33 cellular contexts compared by ENCODE assay signal in the genomic region with DNA sequence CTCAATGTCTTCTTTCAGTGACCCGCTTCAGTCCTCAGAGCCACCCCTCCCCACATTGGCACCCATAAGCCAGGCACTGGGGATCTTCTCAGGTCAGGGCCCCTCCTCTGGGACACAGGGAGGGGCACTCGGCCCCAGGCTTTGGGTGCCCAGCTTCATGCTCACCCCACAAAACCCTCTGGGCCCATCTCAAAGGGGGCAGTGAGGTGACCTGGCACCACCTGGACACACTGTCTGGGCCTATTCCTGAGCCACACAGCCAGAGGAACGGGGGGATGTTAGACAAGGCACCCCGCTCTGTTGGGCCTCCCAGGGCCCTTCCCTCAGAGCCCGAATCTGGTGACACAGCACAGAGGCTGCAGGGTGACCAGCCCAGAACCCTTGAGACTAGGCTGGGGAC. TPM values are rescaled to one million over a fixed set of nuclear protein-coding genes. Genes with fewer than 3 reads are reported as not detected.
A peak's percentile ranks its signal among the peaks of the same experiment; 100 is the strongest.
DNase-seq lines count a peak whose midpoint lies in the region; ATAC-seq, FAIRE-seq and TF ChIP-seq lines count a peak whose summit lies in the region.
"Had no signal": no experiment of that assay in that cellular context is flagged by ENCODE, and none has a peak within 500 bp of the region (broad histone marks: within the 10 kb centered on the region; RNA-seq: fewer than 3 reads in every experiment).

No MANE protein-coding gene starts in this region.

- intact Hi-C loops in left ventricle myocardium superior (cut with micrococcal nuclease) (no loop called here), Right ventricle myocardium superior (cut with DNase I) (no loop called here), GM12878 (cut with micrococcal nuclease; ENCODE audit: unreplicated experiment) (no loop called here), vagina (cut with DNase I) (no loop called here)

- H3K4me2 ChIP-seq in GM12878 (ENCODE audit: control insufficient read depth, insufficient read depth) (no peak overlapping the region), osteoblast (ENCODE audit: insufficient read depth, low read length) (no peak overlapping the region)
- H3K4me2 ChIP-seq: BLaER1 treated with 17β-estradiol and CSF1 and Interleukin-3, amounts not matched to agents 10 nM and 100 nM; neural progenitor cell had no signal

- H4K20me1 ChIP-seq in GM12878 (ENCODE audit: control insufficient read depth, insufficient read depth) (no peaks in the 10 kb centered on the region), osteoblast (ENCODE audit: insufficient read depth, low read length) (no peaks in the 10 kb centered on the region)
- H4K20me1 ChIP-seq: BLaER1 treated with 17β-estradiol and CSF1 and Interleukin-3, amounts not matched to agents 10 nM and 100 nM had no signal

- no peak for FAIRE-seq in GM12878 (lab: Jason Lieb, UNC)
- FAIRE-seq: kidney had no signal

- H3K36me3 ChIP-seq in GM12878 (ENCODE audit: control insufficient read depth in 2 of 2, insufficient read depth in 2 of 2, low read length in 1 of 2), result peaks cover 26 to 33% of the 10 kb centered on the region in 2 experiments
- H3K36me3 ChIP-seq in osteoblast (ENCODE audit: insufficient read depth, low read length), result no peaks in the 10 kb centered on the region
- H3K36me3 ChIP-seq in vagina, result no peaks in the 10 kb centered on the region
- H3K36me3 ChIP-seq in effector memory CD4-positive, alpha-beta T cell (ENCODE audit: control insufficient read depth, insufficient read depth, low read length), result no peaks in the 10 kb centered on the region
- H3K36me3 ChIP-seq: BLaER1 treated with 17β-estradiol and CSF1 and Interleukin-3, amounts not matched to agents 10 nM and 100 nM; MG63; neural progenitor cell; Peyer's patch; stomach; tibial artery had no signal

- ATAC-seq in left ventricle myocardium superior (no peak), Right ventricle myocardium superior (ENCODE audit: poor library complexity) (no peak), GM12878 (peak; percentile 6; the same call in 1 of the 3 replicates), GM19455 (IDR thresholded peaks at IDR 0.05; ENCODE audit: unreplicated experiment) (no peak)
- ATAC-seq: activated CD4-positive, CD25-positive, alpha-beta regulatory T cell treated with anti-CD3 and anti-CD28 coated beads, Interleukin-2, amount 50 U/mL, for 24 hours; activated CD8-positive, alpha-beta T cell treated with anti-CD3 and anti-CD28 coated beads for 36 hours; psoas muscle had no signal

- H2AFZ ChIP-seq in GM12878 (ENCODE audit: control insufficient read depth, low read depth, low read length) (no peak overlapping the region), osteoblast (ENCODE audit: low read length) (no peak overlapping the region)
- H2AFZ ChIP-seq: neural progenitor cell had no signal

- H3K4me1 ChIP-seq in GM12878 (ENCODE audit: control insufficient read depth, insufficient read depth, low read length), result no peaks in the 10 kb centered on the region
- no peaks in the 10 kb centered on the region for H3K4me1 ChIP-seq in osteoblast (ENCODE audit: insufficient read depth, low read length)
- no peaks in the 10 kb centered on the region for H3K4me1 ChIP-seq in vagina
- H3K4me1 ChIP-seq in effector memory CD4-positive, alpha-beta T cell (ENCODE audit: control insufficient read depth, insufficient read depth, low read length, poor library complexity, severe bottlenecking), result no peaks in the 10 kb centered on the region
- H3K4me1 ChIP-seq: neural progenitor cell, Peyer's patch, psoas muscle, stomach, tibial artery had no signal

- in situ Hi-C loops in GM12878 (cut with MboI), result no loop called here

- TF ChIP-seq POLR2A in GM12878 (IDR thresholded peaks at IDR 0.05; ENCODE audit: low read depth, low read length), result no peak
- no peak for TF ChIP-seq POLR2A in vagina (IDR thresholded peaks at IDR 0.05)

- RAD21 ChIA-PET in GM12878 (lab: Charles Lee; ENCODE audit: unreplicated experiment), result interaction anchor here (1.0 kb wide), 1 partner anchor 53 kb away, joined by 3 read pairs; no protein-coding TSS in a partner anchor

- H3K9me3 ChIP-seq in GM12878 (replicated peaks; ENCODE audit: control insufficient read depth, insufficient read depth, low read length), result no peaks in the 10 kb centered on the region
- no peaks in the 10 kb centered on the region for H3K9me3 ChIP-seq in osteoblast (ENCODE audit: low read depth, low read length)
- no peaks in the 10 kb centered on the region for H3K9me3 ChIP-seq in vagina
- H3K9me3 ChIP-seq in effector memory CD4-positive, alpha-beta T cell (ENCODE audit: control insufficient read depth, low read length), result no peaks in the 10 kb centered on the region
- H3K9me3 ChIP-seq: BLaER1 treated with 17β-estradiol and CSF1 and Interleukin-3, amounts not matched to agents 10 nM and 100 nM; MG63; Peyer's patch; psoas muscle; stomach; tibial artery had no signal

- SMC1A ChIA-PET in GM12878 (lab: Charles Lee; ENCODE audit: uncharacterized antibody, unreplicated experiment), result no interaction called here

- CTCF ChIA-PET in GM12878 (lab: Yijun Ruan, JAX), result interaction anchor here (0.9 kb wide), 1 partner anchor 56 kb away, joined by 3 read pairs; no protein-coding TSS in a partner anchor

- WGBS in GM12878 (ENCODE audit: insufficient coverage, insufficient replicate concordance, low lambda C conversion rate, missing lambda C conversion rate), result 81% methylated on average over 5 of the region's 5 CpGs

- POLR2A ChIA-PET in GM12878 (lab: Charles Lee), result no interaction called here

- TF ChIP-seq CTCF in GM12878 (IDR thresholded peaks at IDR 0.05 in 2 of 3, conservative IDR thresholded peaks at IDR 0.05 in 1 of 3; ENCODE audit: control insufficient read depth in 2 of 3, extremely low read depth in 1 of 3, insufficient read depth in 1 of 3, low read depth in 3 of 3, low read length in 3 of 3) (no peak), osteoblast (IDR thresholded peaks at IDR 0.05; ENCODE audit: extremely low read depth, low read depth, low read length) (no peak), vagina (IDR thresholded peaks at IDR 0.05) (no peak)

- no peak for TF ChIP-seq EP300 in GM12878 (IDR thresholded peaks at IDR 0.05; ENCODE audit: borderline replicate concordance in 1 of 2, control insufficient read depth in 1 of 2, low read depth in 2 of 2, low read length in 2 of 2)

- TF ChIP-seq RAD21 in GM12878 (IDR thresholded peaks at IDR 0.05; ENCODE audit: insufficient read depth, low read depth, low read length), result no peak

- H3K27ac ChIP-seq in GM12878 (ENCODE audit: control insufficient read depth, insufficient read depth) (no peak overlapping the region), osteoblast (ENCODE audit: low read depth, low read length) (no peak overlapping the region), vagina (no peak overlapping the region)
- no peak overlapping the region for H3K27ac ChIP-seq in effector memory CD4-positive, alpha-beta T cell (ENCODE audit: insufficient read depth, low read length, poor library complexity, severe bottlenecking)
- H3K27ac ChIP-seq: BLaER1 treated with 17β-estradiol and CSF1 and Interleukin-3, amounts not matched to agents 10 nM and 100 nM; neural progenitor cell; Peyer's patch; psoas muscle; skin epidermis; stomach; tibial artery had no signal

- no peak overlapping the region for H3K9ac ChIP-seq in GM12878 (ENCODE audit: control insufficient read depth, insufficient read depth, low read length)
- H3K9ac ChIP-seq: BLaER1 treated with 17β-estradiol and CSF1 and Interleukin-3, amounts not matched to agents 10 nM and 100 nM; neural progenitor cell had no signal

- BruUV-seq in GM12878 (replicated peaks; lab: Mats Ljungman, UMichigan), result no TSS peak

- DNase-seq in left ventricle myocardium superior (peak; percentile 11), Right ventricle myocardium superior (no peak), GM12878 (ENCODE audit: low read depth, low spot score) (no peak), osteoblast (ENCODE audit: insufficient read length, low spot score, missing footprints) (peak; percentile 4), vagina (ENCODE audit: extremely low spot score in 2 of 2) (peak; percentile 78 to 84)
- no peak for DNase-seq in effector memory CD4-positive, alpha-beta T cell
- DNase-seq: activated CD8-positive, alpha-beta T cell treated with anti-CD3 and anti-CD28 coated beads for 36 hours; activated gamma-delta T cell; activated T-cell treated with anti-CD3 and anti-CD28 coated beads, Interleukin-2, amount 50 U/mL, for 24 hours; DMS79; effector CD4-positive, alpha-beta T cell; GDM1; KBM-7; kidney; MG63; NCI-H2029 treated with DMSO at 0.1 percent for 48 hours; NCI-H2227 treated with DMSO at 0.1 percent for 48 hours; psoas muscle; SW 1271; T1000 had no signal

- H3K27me3 ChIP-seq in GM12878 (replicated peaks in 1 of 2; ENCODE audit: control insufficient read depth in 2 of 2, insufficient read depth in 2 of 2, low read length in 1 of 2) (no peaks in the 10 kb centered on the region), osteoblast (ENCODE audit: insufficient read depth, low read length) (peaks cover 38% of the 10 kb centered on the region), vagina (no peaks in the 10 kb centered on the region)
- H3K27me3 ChIP-seq in effector memory CD4-positive, alpha-beta T cell (replicated peaks; ENCODE audit: control insufficient read depth, insufficient read depth, low read length, poor library complexity, severe bottlenecking), result no peaks in the 10 kb centered on the region
- H3K27me3 ChIP-seq: BLaER1 treated with 17β-estradiol and CSF1 and Interleukin-3, amounts not matched to agents 10 nM and 100 nM; MG63; neural progenitor cell; Peyer's patch had no signal

- H3K4me3 ChIP-seq in GM12878 (no peak overlapping the region), osteoblast (ENCODE audit: insufficient read depth, low read length) (no peak overlapping the region), vagina (no peak overlapping the region)
- no peak overlapping the region for H3K4me3 ChIP-seq in effector memory CD4-positive, alpha-beta T cell (ENCODE audit: insufficient read depth, low read depth, low read length, poor library complexity, severe bottlenecking)
- H3K4me3 ChIP-seq: BLaER1 treated with 17β-estradiol and CSF1 and Interleukin-3, amounts not matched to agents 10 nM and 100 nM; MG63; neural progenitor cell; Peyer's patch; psoas muscle; skin epidermis; stomach; tibial artery had no signal

- H3K79me2 ChIP-seq in GM12878 (ENCODE audit: control insufficient read depth, insufficient read depth, low read length) (no peaks in the 10 kb centered on the region; the same call in 1 of the 2 replicates), osteoblast (ENCODE audit: insufficient read depth, low read length) (no peaks in the 10 kb centered on the region)

RNA-seq across cellular contexts. Expression of a gene that starts 36.1 kb away (rescaled TPM):
- total RNA-seq in left ventricle myocardium superior (not detected), Right ventricle myocardium superior (not detected), GM12878 (2014; rRNA removed) (101 and 116 TPM in 2 replicates), GM12878 (2014; rRNA removed; fragmentation: Illumina TruSeq; extraction: Trizol) (50.4 and 53.0 TPM in 2 replicates), GM12878 (2021) (160 and 161 TPM in 2 replicates), osteoblast (not detected in 2 replicates), vagina (not detected)
- 353 and 380 TPM in 2 replicates for total RNA-seq in GM12878 (2013; cell fraction: nucleolus; rRNA removed)
- 102 TPM for polyA plus RNA-seq in GM12878 (2011; ENCODE audit: low read depth)
- polyA plus RNA-seq in GM12878 (2011; rRNA removed) (45.9 and 91.3 TPM in 2 replicates), GM12878 (2014; fragmentation: Illumina TruSeq; extraction: Trizol) (53.0 and 141 TPM in 2 replicates), GM12878 (2014; fragmentation: Nextera tagmentation; extraction: Ambion mirVana) (10 to 100 TPM; 15.5 to 23.1 TPM), GM12878 (2014; rRNA removed) (231 and 255 TPM in 2 replicates), GM12878 (2016; fragmentation: Nextera tagmentation; extraction: Ambion mirVana) (100 to 1,000 TPM; 121 to 139 TPM)
- polyA plus RNA-seq in GM12878 (2011; cell fraction: cytosol; rRNA removed), result 124 and 142 TPM in 2 replicates
- polyA plus RNA-seq in GM12878 (2011; cell fraction: nucleus; rRNA removed), result 234 and 258 TPM in 2 replicates
- polyA plus RNA-seq in GM12878 (2012), result 237 and 313 TPM in 2 replicates
- polyA minus RNA-seq in GM12878 (2011; rRNA and poly(A)+ RNA removed), result 123 and 202 TPM in 2 replicates
- polyA minus RNA-seq in GM12878 (2011; cell fraction: cytosol; rRNA and poly(A)+ RNA removed), result 45.4 TPM in 2 replicates
- polyA minus RNA-seq in GM12878 (2011; cell fraction: nucleus; rRNA and poly(A)+ RNA removed), result 141 and 184 TPM in 2 replicates
- total RNA-seq: activated CD8-positive, alpha-beta T cell treated with anti-CD3 and anti-CD28 coated beads for 36 hours; cerebellum; epithelial cell of proximal tubule; HT1080; lung microvascular endothelial cell; psoas muscle had no signal
- polyA plus RNA-seq: AG04450, psoas muscle had no signal

Comparison
In these comparisons a context has a peak if more than half of its experiments do, and no peak if none do; other contexts are left out.
1. DNase-seq: peak in left ventricle myocardium superior (single experiment), osteoblast (single experiment) and vagina (2 of 2); none in Right ventricle myocardium superior (single experiment), GM12878 (single experiment) and effector memory CD4-positive, alpha-beta T cell (0 of 3).
2. RNA of a gene that starts 36.1 kb away (total RNA-seq): 50.4 to 380 TPM in GM12878; not detected in vagina (single experiment), not detected in Right ventricle myocardium superior (single experiment), not detected in left ventricle myocardium superior (single experiment) and not detected in osteoblast; every median in the first group is over 10 times any median in the second.